ENCODE assay signal across 1 cellular context in the genomic region with DNA sequence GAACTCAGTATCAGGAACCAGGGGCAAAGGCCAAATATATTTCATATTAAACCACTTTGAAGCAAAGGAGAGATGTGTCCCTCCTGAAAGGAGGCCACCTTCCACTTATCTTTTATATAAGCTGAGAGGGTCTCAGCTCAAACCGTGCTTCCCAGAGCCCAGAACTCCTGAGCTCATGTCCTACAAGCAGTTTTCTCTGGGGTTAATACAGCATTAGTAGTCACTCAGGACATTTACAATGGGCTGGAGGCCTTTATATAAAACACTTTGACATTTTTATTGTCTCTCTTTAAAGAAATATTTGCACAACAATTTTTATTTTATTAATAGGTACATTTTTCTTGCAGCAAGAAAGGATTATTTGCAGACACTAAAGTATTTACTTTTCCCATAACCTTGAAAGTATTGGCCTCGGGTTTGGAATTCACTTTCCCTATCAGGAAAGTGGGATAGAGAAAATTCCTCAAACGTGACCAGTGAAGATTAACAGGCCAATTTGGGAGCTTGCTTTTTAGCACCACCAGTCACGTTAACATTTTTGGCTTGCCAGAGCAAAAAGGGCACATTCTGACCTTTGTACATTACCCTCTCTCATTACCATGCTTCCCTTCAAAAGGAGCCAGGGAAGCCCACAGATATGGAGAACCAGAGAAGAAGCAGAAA.
TF ChIP-seq lines count a peak whose summit lies in the region.

No MANE protein-coding gene starts in this region.

TF ChIP-seq in SK-N-SH, 30 proteins besides CTCF, POLR2A, EP300 and RAD21 (continued from another document):
- TF ChIP-seq, protein P1, sequence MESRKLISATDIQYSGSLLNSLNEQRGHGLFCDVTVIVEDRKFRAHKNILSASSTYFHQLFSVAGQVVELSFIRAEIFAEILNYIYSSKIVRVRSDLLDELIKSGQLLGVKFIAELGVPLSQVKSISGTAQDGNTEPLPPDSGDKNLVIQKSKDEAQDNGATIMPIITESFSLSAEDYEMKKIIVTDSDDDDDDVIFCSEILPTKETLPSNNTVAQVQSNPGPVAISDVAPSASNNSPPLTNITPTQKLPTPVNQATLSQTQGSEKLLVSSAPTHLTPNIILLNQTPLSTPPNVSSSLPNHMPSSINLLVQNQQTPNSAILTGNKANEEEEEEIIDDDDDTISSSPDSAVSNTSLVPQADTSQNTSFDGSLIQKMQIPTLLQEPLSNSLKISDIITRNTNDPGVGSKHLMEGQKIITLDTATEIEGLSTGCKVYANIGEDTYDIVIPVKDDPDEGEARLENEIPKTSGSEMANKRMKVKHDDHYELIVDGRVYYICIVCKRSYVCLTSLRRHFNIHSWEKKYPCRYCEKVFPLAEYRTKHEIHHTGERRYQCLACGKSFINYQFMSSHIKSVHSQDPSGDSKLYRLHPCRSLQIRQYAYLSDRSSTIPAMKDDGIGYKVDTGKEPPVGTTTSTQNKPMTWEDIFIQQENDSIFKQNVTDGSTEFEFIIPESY (IDR thresholded peaks at IDR 0.05; ENCODE audit: borderline replicate concordance, low read depth), result no peak
- TF ChIP-seq, protein P2, sequence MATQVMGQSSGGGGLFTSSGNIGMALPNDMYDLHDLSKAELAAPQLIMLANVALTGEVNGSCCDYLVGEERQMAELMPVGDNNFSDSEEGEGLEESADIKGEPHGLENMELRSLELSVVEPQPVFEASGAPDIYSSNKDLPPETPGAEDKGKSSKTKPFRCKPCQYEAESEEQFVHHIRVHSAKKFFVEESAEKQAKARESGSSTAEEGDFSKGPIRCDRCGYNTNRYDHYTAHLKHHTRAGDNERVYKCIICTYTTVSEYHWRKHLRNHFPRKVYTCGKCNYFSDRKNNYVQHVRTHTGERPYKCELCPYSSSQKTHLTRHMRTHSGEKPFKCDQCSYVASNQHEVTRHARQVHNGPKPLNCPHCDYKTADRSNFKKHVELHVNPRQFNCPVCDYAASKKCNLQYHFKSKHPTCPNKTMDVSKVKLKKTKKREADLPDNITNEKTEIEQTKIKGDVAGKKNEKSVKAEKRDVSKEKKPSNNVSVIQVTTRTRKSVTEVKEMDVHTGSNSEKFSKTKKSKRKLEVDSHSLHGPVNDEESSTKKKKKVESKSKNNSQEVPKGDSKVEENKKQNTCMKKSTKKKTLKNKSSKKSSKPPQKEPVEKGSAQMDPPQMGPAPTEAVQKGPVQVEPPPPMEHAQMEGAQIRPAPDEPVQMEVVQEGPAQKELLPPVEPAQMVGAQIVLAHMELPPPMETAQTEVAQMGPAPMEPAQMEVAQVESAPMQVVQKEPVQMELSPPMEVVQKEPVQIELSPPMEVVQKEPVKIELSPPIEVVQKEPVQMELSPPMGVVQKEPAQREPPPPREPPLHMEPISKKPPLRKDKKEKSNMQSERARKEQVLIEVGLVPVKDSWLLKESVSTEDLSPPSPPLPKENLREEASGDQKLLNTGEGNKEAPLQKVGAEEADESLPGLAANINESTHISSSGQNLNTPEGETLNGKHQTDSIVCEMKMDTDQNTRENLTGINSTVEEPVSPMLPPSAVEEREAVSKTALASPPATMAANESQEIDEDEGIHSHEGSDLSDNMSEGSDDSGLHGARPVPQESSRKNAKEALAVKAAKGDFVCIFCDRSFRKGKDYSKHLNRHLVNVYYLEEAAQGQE (IDR thresholded peaks at IDR 0.05; ENCODE audit: low read depth, low read length), result no peak
- TF ChIP-seq FOXJ3 (CRISPR knock-in tag; IDR thresholded peaks at IDR 0.05) (no peak), RFX5 (IDR thresholded peaks at IDR 0.05; ENCODE audit: low read length) (no peak), MXI1 (IDR thresholded peaks at IDR 0.05; ENCODE audit: low read depth, low read length) (no peak)
- TF ChIP-seq, protein P3, sequence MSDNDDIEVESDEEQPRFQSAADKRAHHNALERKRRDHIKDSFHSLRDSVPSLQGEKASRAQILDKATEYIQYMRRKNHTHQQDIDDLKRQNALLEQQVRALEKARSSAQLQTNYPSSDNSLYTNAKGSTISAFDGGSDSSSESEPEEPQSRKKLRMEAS (IDR thresholded peaks at IDR 0.05; ENCODE audit: low read depth), result no peak
